In genomic region chr3:29453278-29453961, GRCh38 we compare ENCODE assay signal across 11 cellular contexts.
A peak's percentile ranks its signal among the peaks of the same experiment; 100 is the strongest.
DNase-seq lines count a peak whose midpoint lies in the region; ATAC-seq and TF ChIP-seq lines count a peak whose summit lies in the region.
"Had no signal": no experiment of that assay in that cellular context is flagged by ENCODE, and none has a peak within 500 bp of the region (broad histone marks: within the 10 kb centered on the region; RNA-seq: fewer than 3 reads in every experiment).

No MANE protein-coding gene starts in this region.

- POLR2A ChIA-PET in activated CD8-positive, alpha-beta T cell treated with anti-CD3 and anti-CD28 coated beads, Interleukin-2, amount 10 ng/mL, durations not matched to agents 7 days and 5 days (lab: Charles Lee), result interaction anchor here (0.6 kb wide), 1 partner anchor 199 kb away, joined by 3 read pairs; no protein-coding TSS in a partner anchor

- ATAC-seq in GM18498 (IDR thresholded peaks at IDR 0.05; ENCODE audit: unreplicated experiment), result no peak
- no peak for ATAC-seq in activated CD8-positive, alpha-beta T cell treated with anti-CD3 and anti-CD28 coated beads, Interleukin-2, amount 10 ng/mL, durations not matched to agents 7 days and 5 days

- no peak overlapping the region for H3K27ac Mint-ChIP-seq in activated CD8-positive, alpha-beta T cell treated with anti-CD3 and anti-CD28 coated beads, Interleukin-2, amount 10 ng/mL, durations not matched to agents 7 days and 5 days
- no peak overlapping the region for H3K27ac Mint-ChIP-seq in CD14-positive monocyte

- TF ChIP-seq CTCF in VCaP (conservative IDR thresholded peaks at IDR 0.05) (no peak), esophagus muscularis mucosa (IDR thresholded peaks at IDR 0.05) (no peak), CD14-positive monocyte (IDR thresholded peaks at IDR 0.05) (no peak)

- peak overlapping the region; percentile 84 for H3K27ac ChIP-seq in VCaP
- H3K27ac ChIP-seq in skin epidermis, result peak overlapping the region in 15 of 21 experiments; percentile 10 to 75 (median 29)
- peak overlapping the region in 1 of 4 donors; percentile 28 for H3K27ac ChIP-seq in esophagus muscularis mucosa (replicated peaks in 1 of 4)
- H3K27ac ChIP-seq: HL-60 had no signal

- H3K36me3 ChIP-seq in MG63, result no peaks in the 10 kb centered on the region
- no peaks in the 10 kb centered on the region for H3K36me3 ChIP-seq in esophagus muscularis mucosa

- no peak overlapping the region for H3K4me3 Mint-ChIP-seq in activated CD8-positive, alpha-beta T cell treated with anti-CD3 and anti-CD28 coated beads, Interleukin-2, amount 10 ng/mL, durations not matched to agents 7 days and 5 days
- no peak overlapping the region for H3K4me3 Mint-ChIP-seq in CD14-positive monocyte

- CTCF ChIA-PET in activated CD8-positive, alpha-beta T cell treated with anti-CD3 and anti-CD28 coated beads, Interleukin-2, amount 10 ng/mL, durations not matched to agents 7 days and 5 days (lab: Charles Lee), result no interaction called here

- no peaks in the 10 kb centered on the region for H3K36me3 Mint-ChIP-seq in activated CD8-positive, alpha-beta T cell treated with anti-CD3 and anti-CD28 coated beads, Interleukin-2, amount 10 ng/mL, durations not matched to agents 7 days and 5 days (ENCODE audit: low read depth)
- H3K36me3 Mint-ChIP-seq in CD14-positive monocyte, result no peaks in the 10 kb centered on the region

- no peak for TF ChIP-seq POLR2A in esophagus muscularis mucosa (IDR thresholded peaks at IDR 0.05; ENCODE audit: low read depth)

- intact Hi-C loops in esophagus muscularis mucosa (cut with DNase I) (no loop called here), CD14-positive monocyte (cut with micrococcal nuclease) (no loop called here)

- no peaks in the 10 kb centered on the region for H3K4me1 Mint-ChIP-seq in activated CD8-positive, alpha-beta T cell treated with anti-CD3 and anti-CD28 coated beads, Interleukin-2, amount 10 ng/mL, durations not matched to agents 7 days and 5 days (ENCODE audit: low read depth)
- no peaks in the 10 kb centered on the region for H3K4me1 Mint-ChIP-seq in CD14-positive monocyte

- H3K27me3 Mint-ChIP-seq in activated CD8-positive, alpha-beta T cell treated with anti-CD3 and anti-CD28 coated beads, Interleukin-2, amount 10 ng/mL, durations not matched to agents 7 days and 5 days (ENCODE audit: low read depth), result no peaks in the 10 kb centered on the region
- no peaks in the 10 kb centered on the region for H3K27me3 Mint-ChIP-seq in CD14-positive monocyte (ENCODE audit: low read depth in 3 of 3)

- H3K9me3 ChIP-seq in MG63 (no peaks in the 10 kb centered on the region), esophagus muscularis mucosa (no peaks in the 10 kb centered on the region)

- no peak overlapping the region for H3K4me3 ChIP-seq in MG63
- H3K4me3 ChIP-seq in skin epidermis, result no peak overlapping the region
- H3K4me3 ChIP-seq in esophagus muscularis mucosa, result no peak overlapping the region

- TF ChIP-seq EP300 in esophagus muscularis mucosa (IDR thresholded peaks at IDR 0.05), result no peak

- H3K27me3 ChIP-seq in MG63 (no peaks in the 10 kb centered on the region), esophagus muscularis mucosa (no peaks in the 10 kb centered on the region)

- DNase-seq in MG63 (peak; percentile 57), iPS-NIHi11 (ENCODE audit: low spot score) (peak; percentile 14), esophagus muscularis mucosa (ENCODE audit: extremely low spot score) (no peak), CD14-positive monocyte (ENCODE audit: low spot score) (no peak)
- no peak for DNase-seq in activated CD8-positive, alpha-beta T cell treated with anti-CD3 and anti-CD28 coated beads, Interleukin-2, amount 10 ng/mL, durations not matched to agents 7 days and 5 days
- DNase-seq: OCI-M1; stimulated activated CD4-positive, alpha-beta T cell treated with anti-CD3 and anti-CD28 coated beads, Interleukin-4, amount 100 ng/mL, for 1 hour had no signal

- 59% methylated on average over 7 of the region's 7 CpGs for WGBS in esophagus muscularis mucosa

- H3K9me3 Mint-ChIP-seq in activated CD8-positive, alpha-beta T cell treated with anti-CD3 and anti-CD28 coated beads, Interleukin-2, amount 10 ng/mL, durations not matched to agents 7 days and 5 days (ENCODE audit: insufficient read depth), result no peaks in the 10 kb centered on the region
- peaks cover 0 to 1% (median 0%) of the 10 kb centered on the region in 7 donors for H3K9me3 Mint-ChIP-seq in CD14-positive monocyte

- H3K4me1 ChIP-seq in esophagus muscularis mucosa, result peaks cover 17 to 24% (median 18%) of the 10 kb centered on the region in 4 donors

Comparison
In these comparisons a context has a peak if more than half of its experiments do, and no peak if none do; other contexts are left out.
1. DNase-seq: peak in MG63 (single experiment) and iPS-NIHi11 (single experiment); none in esophagus muscularis mucosa (single experiment), activated CD8-positive, alpha-beta T cell treated with anti-CD3 and anti-CD28 coated beads, Interleukin-2, amount 10 ng/mL, durations not matched to agents 7 days and 5 days (single experiment) and CD14-positive monocyte (single experiment).